Comparison of ENCODE assay signal across 19 cellular contexts in the genomic region with DNA sequence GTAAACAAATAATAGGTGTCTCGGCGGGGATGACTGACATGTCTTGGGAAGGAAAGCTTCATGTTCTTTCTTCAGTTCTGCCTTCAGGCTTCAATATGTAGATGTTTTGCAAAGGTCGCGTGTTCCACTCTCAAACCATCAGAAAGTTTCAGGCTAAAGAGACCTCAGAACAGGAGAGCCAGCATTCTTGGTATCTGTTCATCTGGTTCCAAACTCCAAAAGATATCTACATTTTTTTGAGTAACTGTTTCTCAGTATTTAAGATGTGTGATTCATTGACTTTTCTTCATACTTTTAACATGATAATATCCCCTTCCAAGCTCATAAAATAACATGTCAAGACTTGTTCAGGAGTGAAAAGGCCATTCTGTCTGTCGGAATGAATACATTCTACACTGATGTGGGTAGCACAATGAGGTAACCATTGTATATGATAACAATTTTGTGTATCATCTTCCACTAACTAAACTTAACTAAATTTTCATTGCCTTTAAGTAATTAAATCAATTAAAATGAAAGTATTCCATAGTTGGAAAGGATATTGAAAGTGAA.
DNase-seq lines count a peak whose midpoint lies in the region; ATAC-seq and TF ChIP-seq lines count a peak whose summit lies in the region.
"Had no signal": no experiment of that assay in that cellular context is flagged by ENCODE, and none has a peak within 500 bp of the region (broad histone marks: within the 10 kb centered on the region; RNA-seq: fewer than 3 reads in every experiment).

No MANE protein-coding gene starts in this region.

- no peaks in the 10 kb centered on the region for H3K9me3 ChIP-seq in BLaER1

- no peaks in the 10 kb centered on the region for H3K4me1 ChIP-seq in BLaER1

- H3K27ac ChIP-seq in BLaER1 (no peak overlapping the region), RWPE1 (no peak overlapping the region)

- H3K4me3 ChIP-seq in BLaER1, result no peak overlapping the region

- H3K4me1 Mint-ChIP-seq in chondrocyte (ENCODE audit: low read depth) (peaks cover 10% of the 10 kb centered on the region), nephron progenitor cell (no peaks in the 10 kb centered on the region)
- H3K4me1 Mint-ChIP-seq: B cell had no signal

- DNase-seq in RWPE1 (ENCODE audit: low spot score) (peak; percentile 21), chondrocyte (ENCODE audit: low spot score) (no peak), nephron progenitor cell (no peak), left lobe of liver (ENCODE audit: low spot score) (no peak)
- DNase-seq in activated CD8-positive, alpha-beta memory T cell treated with anti-CD3 and anti-CD28 coated beads, Interleukin-2, amount 50 U/mL, for 4 hours, result no peak
- DNase-seq: EL, GF-D8, GOT3, HCEC 1CT, KG1, NCI-H1092 treated with DMSO at 0.1 percent for 48 hours, NCI-H146, NCI-H2029, NCI-H2171, NCI-H524 treated with DMSO at 0.1 percent for 48 hours, SHP77 had no signal

- POLR2A ChIA-PET in RWPE1 (lab: Yijun Ruan, JAX; ENCODE audit: low non-redundant PET), result no interaction called here

- H3K9me3 Mint-ChIP-seq in chondrocyte (ENCODE audit: low read depth), result no peaks in the 10 kb centered on the region
- H3K9me3 Mint-ChIP-seq in nephron progenitor cell, result peaks cover 12% of the 10 kb centered on the region

- H3K36me3 Mint-ChIP-seq in chondrocyte (ENCODE audit: low read depth) (no peaks in the 10 kb centered on the region), nephron progenitor cell (ENCODE audit: low read depth) (peaks cover 60% of the 10 kb centered on the region)

- H3K9ac ChIP-seq in BLaER1, result no peak overlapping the region

- H4K20me1 ChIP-seq in BLaER1, result no peaks in the 10 kb centered on the region

- no peak overlapping the region for H3K4me3 Mint-ChIP-seq in chondrocyte (ENCODE audit: unreplicated experiment)
- no peak overlapping the region for H3K4me3 Mint-ChIP-seq in nephron progenitor cell
- H3K4me3 Mint-ChIP-seq: B cell had no signal

- CTCF ChIA-PET in RWPE1 (lab: Yijun Ruan, JAX), result no interaction called here

- TF ChIP-seq CTCF in RWPE1 (conservative IDR thresholded peaks at IDR 0.05; ENCODE audit: low read depth), result no peak
- no peak for TF ChIP-seq CTCF in chondrocyte (IDR thresholded peaks at IDR 0.05)
- no peak for TF ChIP-seq CTCF in nephron progenitor cell (IDR thresholded peaks at IDR 0.05)

- peak overlapping the region; percentile 17; the same call in 1 of the 2 replicates for H3K4me2 ChIP-seq in BLaER1

- peaks cover 7% of the 10 kb centered on the region for H3K27me3 Mint-ChIP-seq in chondrocyte (ENCODE audit: low read depth)
- peaks cover 4% of the 10 kb centered on the region for H3K27me3 Mint-ChIP-seq in nephron progenitor cell (ENCODE audit: low read depth, poor library complexity)
- H3K27me3 Mint-ChIP-seq: B cell had no signal

- H3K27ac Mint-ChIP-seq in chondrocyte (ENCODE audit: unreplicated experiment) (peak overlapping the region; percentile 52), nephron progenitor cell (peak overlapping the region; percentile 36)
- H3K27ac Mint-ChIP-seq: B cell had no signal

- ATAC-seq in left lobe of liver (no peak), HG03108 (IDR thresholded peaks at IDR 0.05; ENCODE audit: unreplicated experiment) (no peak)

- H3K36me3 ChIP-seq in BLaER1, result no peaks in the 10 kb centered on the region

- no peaks in the 10 kb centered on the region for H3K27me3 ChIP-seq in BLaER1
